Comparison of ENCODE assay signal across 10 cellular contexts in the genomic region with DNA sequence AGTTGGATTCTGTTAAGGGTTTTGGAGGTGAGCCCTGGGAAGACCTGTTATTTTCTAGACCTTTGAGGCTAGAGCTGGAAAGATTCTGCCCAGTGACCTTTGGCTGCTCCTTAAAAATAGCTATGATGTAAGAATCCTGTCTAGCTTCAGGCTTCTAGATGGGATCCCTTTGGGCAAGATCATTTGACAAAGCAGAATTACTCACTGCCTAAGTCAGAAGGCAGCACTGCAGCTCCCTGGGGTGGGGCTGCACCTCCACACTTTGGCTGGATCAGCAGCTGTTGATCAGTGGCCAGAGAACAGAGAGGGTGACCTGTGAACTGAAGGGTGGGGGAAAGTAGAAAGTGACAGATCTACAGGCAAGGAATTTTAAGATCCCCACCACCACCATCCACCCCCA.
DNase-seq lines count a peak whose midpoint lies in the region; FAIRE-seq and TF ChIP-seq lines count a peak whose summit lies in the region.
"Had no signal": no experiment of that assay in that cellular context is flagged by ENCODE, and none has a peak within 500 bp of the region (broad histone marks: within the 10 kb centered on the region; RNA-seq: fewer than 3 reads in every experiment).

No MANE protein-coding gene starts in this region.

- H3K9me3 ChIP-seq in duodenal mucosa (ENCODE audit: control insufficient read depth in 1 of 2, low read length in 2 of 2) (no peaks in the 10 kb centered on the region), muscle layer of colon (ENCODE audit: low read length) (no peaks in the 10 kb centered on the region)

- DNase-seq in A172 (ENCODE audit: low spot score) (peak; percentile 96), NCI-H460 (ENCODE audit: extremely low read depth, low read depth) (peak; percentile 48), GM10266 (ENCODE audit: extremely low spot score) (no peak), D341Med (ENCODE audit: low spot score) (no peak), D721Med (ENCODE audit: insufficient read length, low spot score) (no peak)
- no peak for DNase-seq in effector CD8-positive, alpha-beta T cell (lab: John Stamatoyannopoulos, UW)
- DNase-seq: activated effector memory CD4-positive, alpha-beta T cell treated with anti-CD3 and anti-CD28 coated beads, Interleukin-2, amount 50 U/mL, for 16 hours; NCI-H446 had no signal

- H3K4me1 ChIP-seq in duodenal mucosa (ENCODE audit: control insufficient read depth in 1 of 2, insufficient read depth in 2 of 2, low read length in 2 of 2), result peaks cover 18 to 27% of the 10 kb centered on the region in 2 donors
- peaks cover 66% of the 10 kb centered on the region for H3K4me1 ChIP-seq in muscle layer of colon (ENCODE audit: insufficient read depth, low read length)

- H3K27ac ChIP-seq in duodenal mucosa (ENCODE audit: low read depth, low read length), result peak overlapping the region; percentile 46
- peak overlapping the region; percentile 77 for H3K27ac ChIP-seq in muscle layer of colon (ENCODE audit: low read depth, low read length)

- H3K36me3 ChIP-seq in duodenal mucosa (ENCODE audit: control insufficient read depth in 1 of 2, insufficient read depth in 2 of 2, low read length in 2 of 2) (no peaks in the 10 kb centered on the region), muscle layer of colon (ENCODE audit: insufficient read depth, low read length) (no peaks in the 10 kb centered on the region)

- no peak for FAIRE-seq in D721Med (lab: Jason Lieb, UNC)

- H3K27me3 ChIP-seq in duodenal mucosa (ENCODE audit: control insufficient read depth in 1 of 2, insufficient read depth in 2 of 2, low read length in 2 of 2) (no peaks in the 10 kb centered on the region), muscle layer of colon (ENCODE audit: control insufficient read depth in 1 of 2, insufficient read depth in 2 of 2, low read length in 2 of 2) (no peaks in the 10 kb centered on the region)

- TF ChIP-seq CTCF in GM10266 (IDR thresholded peaks at IDR 0.05; ENCODE audit: control insufficient read depth, insufficient read depth, low read depth, missing control alignments) (no peak), D721Med (IDR thresholded peaks at IDR 0.05; ENCODE audit: insufficient read depth, missing control alignments) (no peak)

- H3K4me3 ChIP-seq in duodenal mucosa (ENCODE audit: low read depth in 1 of 2, low read length in 2 of 2), result peak overlapping the region in 1 of 2 donors; percentile 32
- no peak overlapping the region for H3K4me3 ChIP-seq in muscle layer of colon (ENCODE audit: low read depth in 1 of 2, low read length in 2 of 2)

- H3K9ac ChIP-seq in duodenal mucosa (ENCODE audit: low read depth in 1 of 2, low read length in 2 of 2) (peak overlapping the region in 1 of 2 donors; percentile 20), muscle layer of colon (ENCODE audit: low read length) (peak overlapping the region; percentile 41)

Comparison
In these comparisons a context has a peak if more than half of its experiments do, and no peak if none do; other contexts are left out.
1. DNase-seq: peak in A172 (single experiment) and NCI-H460 (single experiment); none in GM10266 (single experiment), effector CD8-positive, alpha-beta T cell (single experiment), D341Med (single experiment) and D721Med (single experiment).